ENCODE assay signal across 15 cellular contexts in genomic region chr4:26173619-26174018, GRCh38.
DNase-seq lines count a peak whose midpoint lies in the region; ATAC-seq and TF ChIP-seq lines count a peak whose summit lies in the region.
"Had no signal": no experiment of that assay in that cellular context is flagged by ENCODE, and none has a peak within 500 bp of the region (broad histone marks: within the 10 kb centered on the region; RNA-seq: fewer than 3 reads in every experiment).

No MANE protein-coding gene starts in this region.

- H3K27ac Mint-ChIP-seq in activated naive CD8-positive, alpha-beta T cell treated with anti-CD3 and anti-CD28 coated beads, Interleukin-2, amount 50 U/mL, for 24 hours = no peak overlapping the region
- H3K27ac Mint-ChIP-seq in HFFc6 = no peak overlapping the region
- H3K27ac Mint-ChIP-seq: stimulated activated naive CD8-positive, alpha-beta T cell treated with anti-CD3 and anti-CD28 coated beads, Interleukin-15, Interleukin-2, amounts not matched to agents 100 ng/mL and 50 ng/mL, for 24 hours had no signal

- no peaks in the 10 kb centered on the region for H3K9me3 ChIP-seq in cardiac muscle cell (ENCODE audit: low read depth)
- H3K9me3 ChIP-seq: esophagus squamous epithelium had no signal

- H3K9me3 Mint-ChIP-seq in activated naive CD8-positive, alpha-beta T cell treated with anti-CD3 and anti-CD28 coated beads, Interleukin-2, amount 50 U/mL, for 24 hours = no peaks in the 10 kb centered on the region
- no peaks in the 10 kb centered on the region for H3K9me3 Mint-ChIP-seq in HFFc6
- H3K9me3 Mint-ChIP-seq: stimulated activated naive CD8-positive, alpha-beta T cell treated with anti-CD3 and anti-CD28 coated beads, Interleukin-15, Interleukin-2, amounts not matched to agents 100 ng/mL and 50 ng/mL, for 24 hours had no signal

- peaks cover 26% of the 10 kb centered on the region for H3K4me1 Mint-ChIP-seq in activated naive CD8-positive, alpha-beta T cell treated with anti-CD3 and anti-CD28 coated beads, Interleukin-2, amount 50 U/mL, for 24 hours
- peaks cover 64% of the 10 kb centered on the region for H3K4me1 Mint-ChIP-seq in HFFc6 (ENCODE audit: low read depth)

- DNase-seq in cardiac muscle cell (ENCODE audit: low read depth in 1 of 2, low spot score in 1 of 2) (peak in 1 of 2 donors; percentile 26), Right ventricle myocardium superior (no peak), left colon (peak in 1 of 2 donors; percentile 14), G401 (ENCODE audit: low spot score) (no peak), HFFc6 (no peak)
- DNase-seq in activated naive CD8-positive, alpha-beta T cell treated with anti-CD3 and anti-CD28 coated beads, Interleukin-2, amount 50 U/mL, for 24 hours = no peak
- DNase-seq in activated naive CD4-positive, alpha-beta T cell treated with Interleukin-2 at 50 U/mL for 16 hours = no peak
- DNase-seq: activated effector memory CD4-positive, alpha-beta T cell treated with anti-CD3 and anti-CD28 coated beads, Interleukin-2, amount 50 U/mL, for 16 hours; esophagus squamous epithelium; NCI-H1105 treated with DMSO at 0.1 percent for 48 hours; NCI-H345; SIG-M5 had no signal

- H3K27me3 ChIP-seq in cardiac muscle cell = no peaks in the 10 kb centered on the region

- in situ Hi-C loops in G401 (cut with HindIII; ENCODE audit: low sequenced_read_pairs) = no loop called here

- H3K4me3 ChIP-seq in cardiac muscle cell = no peak overlapping the region
- H3K4me3 ChIP-seq: esophagus squamous epithelium had no signal

- no peak for TF ChIP-seq CTCF in cardiac muscle cell (IDR thresholded peaks at IDR 0.05; ENCODE audit: low read depth, low read length)
- no peak for TF ChIP-seq CTCF in HFFc6 (IDR thresholded peaks at IDR 0.05)

- intact Hi-C loops in Right ventricle myocardium superior (cut with DNase I) (no loop called here), left colon (cut with DNase I, micrococcal nuclease) (no loop called here)

- no peaks in the 10 kb centered on the region for H3K27me3 Mint-ChIP-seq in activated naive CD8-positive, alpha-beta T cell treated with anti-CD3 and anti-CD28 coated beads, Interleukin-2, amount 50 U/mL, for 24 hours
- peaks cover 2% of the 10 kb centered on the region; the same call in 1 of the 2 replicates for H3K27me3 Mint-ChIP-seq in HFFc6 (ENCODE audit: insufficient read depth)

- ATAC-seq in Right ventricle myocardium superior (ENCODE audit: poor library complexity) (no peak), left colon (peak; percentile 84), GM18870 (IDR thresholded peaks at IDR 0.05; ENCODE audit: unreplicated experiment) (no peak)
- no peak for ATAC-seq in activated naive CD8-positive, alpha-beta T cell treated with anti-CD3 and anti-CD28 coated beads, Interleukin-2, amount 50 U/mL, for 24 hours

- H3K4me3 Mint-ChIP-seq in activated naive CD8-positive, alpha-beta T cell treated with anti-CD3 and anti-CD28 coated beads, Interleukin-2, amount 50 U/mL, for 24 hours = peak overlapping the region; percentile 8
- H3K4me3 Mint-ChIP-seq in HFFc6 = no peak overlapping the region
- H3K4me3 Mint-ChIP-seq: stimulated activated naive CD8-positive, alpha-beta T cell treated with anti-CD3 and anti-CD28 coated beads, Interleukin-15, Interleukin-2, amounts not matched to agents 100 ng/mL and 50 ng/mL, for 24 hours had no signal

- H3K36me3 Mint-ChIP-seq in activated naive CD8-positive, alpha-beta T cell treated with anti-CD3 and anti-CD28 coated beads, Interleukin-2, amount 50 U/mL, for 24 hours (ENCODE audit: low read depth) = no peaks in the 10 kb centered on the region
- H3K36me3 Mint-ChIP-seq in HFFc6 (ENCODE audit: low read depth) = no peaks in the 10 kb centered on the region

- H3K36me3 ChIP-seq in cardiac muscle cell = no peaks in the 10 kb centered on the region
- H3K36me3 ChIP-seq: esophagus squamous epithelium had no signal

- H3K4me1 ChIP-seq in cardiac muscle cell (ENCODE audit: low read depth) = peaks cover 5% of the 10 kb centered on the region

- peak overlapping the region; percentile 50 for H3K27ac ChIP-seq in cardiac muscle cell
- H3K27ac ChIP-seq: esophagus squamous epithelium, KMS-11 had no signal
